Comparison of ENCODE assay signal across 15 cellular contexts in the genomic region with DNA sequence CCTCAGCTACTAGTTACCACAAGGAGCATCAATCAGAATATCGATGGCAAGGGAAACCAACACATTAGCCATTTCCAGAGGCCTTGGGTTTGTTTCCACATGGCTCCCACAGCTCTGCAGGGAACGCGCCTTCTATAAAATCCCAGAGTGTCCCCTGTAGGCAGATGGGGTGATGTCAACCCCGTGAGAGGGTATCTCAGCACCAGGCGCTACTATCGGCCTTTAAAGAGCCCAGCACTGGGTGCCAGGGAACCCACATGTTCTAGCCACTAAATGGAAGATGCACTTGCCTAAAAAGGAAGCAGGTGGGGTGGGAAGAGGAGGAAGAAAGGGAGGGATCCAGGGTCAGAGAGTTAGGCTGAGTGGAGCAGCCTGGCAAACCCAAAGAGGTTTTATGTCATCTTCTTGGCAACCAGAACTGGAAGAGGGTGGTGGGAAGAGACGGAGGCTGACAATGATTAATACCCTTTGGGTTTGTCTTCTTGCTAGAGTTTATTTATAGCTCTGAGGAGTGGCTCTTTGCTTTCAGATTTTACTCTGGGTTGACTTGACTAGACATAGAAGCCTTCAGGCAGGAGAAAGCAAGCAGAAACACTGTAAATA. TPM values are rescaled to one million over a fixed set of nuclear protein-coding genes. Genes with fewer than 3 reads are reported as not detected.
A peak's percentile ranks its signal among the peaks of the same experiment; 100 is the strongest.
DNase-seq lines count a peak whose midpoint lies in the region; ATAC-seq, FAIRE-seq and TF ChIP-seq lines count a peak whose summit lies in the region.
"Had no signal": no experiment of that assay in that cellular context is flagged by ENCODE, and none has a peak within 500 bp of the region (broad histone marks: within the 10 kb centered on the region; RNA-seq: fewer than 3 reads in every experiment).

No MANE protein-coding gene starts in this region.

- ATAC-seq in SK-N-SH treated with all-trans-retinoic acid at 6 μM for 48 hours (peak; percentile 62), body of pancreas (no peak)
- ATAC-seq: effector memory CD8-positive, alpha-beta T cell; naive thymus-derived CD8-positive, alpha-beta T cell had no signal

- CTCF ChIA-PET in activated CD4-positive, alpha-beta memory T cell treated with anti-CD3 and anti-CD28 coated beads, Interleukin-2, amount 10 ng/mL, durations not matched to agents 7 days and 5 days (lab: Charles Lee) = interaction anchor here (1.6 kb wide), 1 partner anchor 78 kb away, joined by 3 read pairs; no protein-coding TSS in a partner anchor

- H3K27ac ChIP-seq in body of pancreas (no peak overlapping the region), stomach (no peak overlapping the region)

- peak; percentile 48 for FAIRE-seq in GM19239 (lab: Jason Lieb, UNC)

- no peak overlapping the region for H3K4me3 ChIP-seq in fibroblast of mammary gland (ENCODE audit: control insufficient read depth, low read depth, low read length)
- H3K4me3 ChIP-seq in body of pancreas = no peak overlapping the region
- H3K4me3 ChIP-seq in stomach = no peak overlapping the region

- H3K9me3 ChIP-seq in body of pancreas (no peaks in the 10 kb centered on the region), stomach (no peaks in the 10 kb centered on the region)

- H3K4me1 Mint-ChIP-seq in activated CD4-positive, alpha-beta memory T cell treated with anti-CD3 and anti-CD28 coated beads, Interleukin-2, amount 10 ng/mL, durations not matched to agents 7 days and 5 days = peaks cover 55% of the 10 kb centered on the region

- H3K4me1 ChIP-seq in body of pancreas (no peaks in the 10 kb centered on the region), stomach (peaks cover 19 to 65% (median 44%) of the 10 kb centered on the region in 4 donors)

- intact Hi-C loops in body of pancreas (cut with DNase I) (no loop called here), stomach (cut with DNase I; ENCODE audit: low total_unique reads) (no loop called here)

- TF ChIP-seq POLR2A in body of pancreas (IDR thresholded peaks at IDR 0.05) (no peak), stomach (IDR thresholded peaks at IDR 0.05) (no peak)

- no peak overlapping the region for H3K4me3 Mint-ChIP-seq in activated CD4-positive, alpha-beta memory T cell treated with anti-CD3 and anti-CD28 coated beads, Interleukin-2, amount 10 ng/mL, durations not matched to agents 7 days and 5 days
- H3K4me3 Mint-ChIP-seq: activated naive CD8-positive, alpha-beta T cell; effector memory CD8-positive, alpha-beta T cell had no signal

- no peaks in the 10 kb centered on the region for H3K27me3 ChIP-seq in body of pancreas
- no peaks in the 10 kb centered on the region for H3K27me3 ChIP-seq in stomach

- no peaks in the 10 kb centered on the region for H3K9me3 Mint-ChIP-seq in activated CD4-positive, alpha-beta memory T cell treated with anti-CD3 and anti-CD28 coated beads, Interleukin-2, amount 10 ng/mL, durations not matched to agents 7 days and 5 days
- H3K9me3 Mint-ChIP-seq: effector memory CD8-positive, alpha-beta T cell; naive thymus-derived CD8-positive, alpha-beta T cell had no signal

- no peak overlapping the region for H3K27ac Mint-ChIP-seq in activated CD4-positive, alpha-beta memory T cell treated with anti-CD3 and anti-CD28 coated beads, Interleukin-2, amount 10 ng/mL, durations not matched to agents 7 days and 5 days
- H3K27ac Mint-ChIP-seq: activated naive CD8-positive, alpha-beta T cell; effector memory CD8-positive, alpha-beta T cell had no signal

- H3K36me3 Mint-ChIP-seq in activated CD4-positive, alpha-beta memory T cell treated with anti-CD3 and anti-CD28 coated beads, Interleukin-2, amount 10 ng/mL, durations not matched to agents 7 days and 5 days (ENCODE audit: low read depth) = peaks cover 83% of the 10 kb centered on the region

- DNase-seq in GM19239 (ENCODE audit: insufficient read length, low spot score) (no peak), fibroblast of mammary gland (ENCODE audit: low read depth) (peak; percentile 73), renal cortical epithelial cell (ENCODE audit: low read depth) (peak; percentile 38), body of pancreas (no peak), stomach (no peak)
- no peak for DNase-seq in central memory CD4-positive, alpha-beta T cell
- DNase-seq in activated CD4-positive, alpha-beta memory T cell treated with anti-CD3 and anti-CD28 coated beads, Interleukin-2, amount 10 ng/mL, durations not matched to agents 7 days and 5 days = no peak
- DNase-seq: activated CD4-positive, alpha-beta T cell treated with anti-CD3 and anti-CD28 coated beads for 48 hours; effector memory CD8-positive, alpha-beta T cell; naive thymus-derived CD8-positive, alpha-beta T cell; NCI-H1048; NCI-H524; stimulated activated CD4-positive, alpha-beta T cell treated with anti-CD3 and anti-CD28 coated beads, Interleukin-15, amount 100 ng/mL, for 24 hours had no signal

- H3K27me3 Mint-ChIP-seq in activated CD4-positive, alpha-beta memory T cell treated with anti-CD3 and anti-CD28 coated beads, Interleukin-2, amount 10 ng/mL, durations not matched to agents 7 days and 5 days = no peaks in the 10 kb centered on the region
- H3K27me3 Mint-ChIP-seq: activated naive CD8-positive, alpha-beta T cell; effector memory CD8-positive, alpha-beta T cell; naive thymus-derived CD8-positive, alpha-beta T cell had no signal

- WGBS in body of pancreas, 2 donors = 81 to 84% methylated on average over 7 of the region's 7 CpGs
- 70 to 87% (median 80%) methylated on average over 7 of the region's 7 CpGs for WGBS in stomach, 5 donors

- TF ChIP-seq CTCF in fibroblast of mammary gland (conservative IDR thresholded peaks at IDR 0.05; ENCODE audit: control insufficient read depth, insufficient read depth, low read depth, low read length) (no peak), body of pancreas (IDR thresholded peaks at IDR 0.05) (no peak), stomach (IDR thresholded peaks at IDR 0.05) (no peak)

- H3K36me3 ChIP-seq in body of pancreas (replicated peaks in 1 of 2; ENCODE audit: insufficient read depth in 1 of 2, low read depth in 2 of 2) (peaks cover 0 to 3% of the 10 kb centered on the region in 2 donors), stomach (peaks cover 27 to 96% (median 86%) of the 10 kb centered on the region in 4 donors)

- POLR2A ChIA-PET in activated CD4-positive, alpha-beta memory T cell treated with anti-CD3 and anti-CD28 coated beads, Interleukin-2, amount 10 ng/mL, durations not matched to agents 7 days and 5 days (lab: Charles Lee) = no interaction called here

- no peak for TF ChIP-seq EP300 in stomach (IDR thresholded peaks at IDR 0.05)

TF ChIP-seq in SK-N-SH treated with all-trans-retinoic acid at 6 μM for 48 hours, 23 proteins besides CTCF, POLR2A, EP300 and RAD21 (continues in another document):
- no peak for TF ChIP-seq ZNF565 (CRISPR knock-in tag; conservative IDR thresholded peaks at IDR 0.05; ENCODE audit: low read depth)
- no peak for TF ChIP-seq CSRNP3 (CRISPR knock-in tag; IDR thresholded peaks at IDR 0.05)
- TF ChIP-seq, protein P1, sequence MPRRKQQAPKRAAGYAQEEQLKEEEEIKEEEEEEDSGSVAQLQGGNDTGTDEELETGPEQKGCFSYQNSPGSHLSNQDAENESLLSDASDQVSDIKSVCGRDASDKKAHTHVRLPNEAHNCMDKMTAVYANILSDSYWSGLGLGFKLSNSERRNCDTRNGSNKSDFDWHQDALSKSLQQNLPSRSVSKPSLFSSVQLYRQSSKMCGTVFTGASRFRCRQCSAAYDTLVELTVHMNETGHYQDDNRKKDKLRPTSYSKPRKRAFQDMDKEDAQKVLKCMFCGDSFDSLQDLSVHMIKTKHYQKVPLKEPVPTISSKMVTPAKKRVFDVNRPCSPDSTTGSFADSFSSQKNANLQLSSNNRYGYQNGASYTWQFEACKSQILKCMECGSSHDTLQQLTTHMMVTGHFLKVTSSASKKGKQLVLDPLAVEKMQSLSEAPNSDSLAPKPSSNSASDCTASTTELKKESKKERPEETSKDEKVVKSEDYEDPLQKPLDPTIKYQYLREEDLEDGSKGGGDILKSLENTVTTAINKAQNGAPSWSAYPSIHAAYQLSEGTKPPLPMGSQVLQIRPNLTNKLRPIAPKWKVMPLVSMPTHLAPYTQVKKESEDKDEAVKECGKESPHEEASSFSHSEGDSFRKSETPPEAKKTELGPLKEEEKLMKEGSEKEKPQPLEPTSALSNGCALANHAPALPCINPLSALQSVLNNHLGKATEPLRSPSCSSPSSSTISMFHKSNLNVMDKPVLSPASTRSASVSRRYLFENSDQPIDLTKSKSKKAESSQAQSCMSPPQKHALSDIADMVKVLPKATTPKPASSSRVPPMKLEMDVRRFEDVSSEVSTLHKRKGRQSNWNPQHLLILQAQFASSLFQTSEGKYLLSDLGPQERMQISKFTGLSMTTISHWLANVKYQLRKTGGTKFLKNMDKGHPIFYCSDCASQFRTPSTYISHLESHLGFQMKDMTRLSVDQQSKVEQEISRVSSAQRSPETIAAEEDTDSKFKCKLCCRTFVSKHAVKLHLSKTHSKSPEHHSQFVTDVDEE (CRISPR knock-in tag; IDR thresholded peaks at IDR 0.05) = no peak
- TF ChIP-seq ESRRG (CRISPR knock-in tag; IDR thresholded peaks at IDR 0.05) = no peak
- no peak for TF ChIP-seq PPARA (CRISPR knock-in tag; IDR thresholded peaks at IDR 0.05; ENCODE audit: borderline replicate concordance)
- TF ChIP-seq OSR1 (CRISPR knock-in tag; IDR thresholded peaks at IDR 0.05) = no peak
- no peak for TF ChIP-seq ZNF8 (CRISPR knock-in tag; IDR thresholded peaks at IDR 0.05)
- no peak for TF ChIP-seq CSDC2 (CRISPR knock-in tag; IDR thresholded peaks at IDR 0.05)
- no peak for TF ChIP-seq TCF4 (CRISPR knock-in tag; IDR thresholded peaks at IDR 0.05; ENCODE audit: borderline replicate concordance)

RNA-seq across cellular contexts. Expression of gene MACROH2A1, which starts 19.9 kb away (rescaled TPM):
- total RNA-seq in renal cortical epithelial cell = 282 and 337 TPM in 2 replicates
- total RNA-seq in body of pancreas = 100 to 1,000 TPM in 1 of 2 donors, 10 to 100 TPM in 1; 78.9 to 142 TPM
- 100 to 1,000 TPM; 248 to 263 TPM for total RNA-seq in activated CD4-positive, alpha-beta memory T cell treated with anti-CD3 and anti-CD28 coated beads, Interleukin-2, amount 10 ng/mL, durations not matched to agents 7 days and 5 days
- total RNA-seq in stomach = 100 to 1,000 TPM; 143 to 206 (median 175) TPM
- polyA plus RNA-seq in stomach = 100 to 1,000 TPM in 1 of 3 donors, 10 to 100 TPM in 2; 77.1 to 123 (median 85.8) TPM

Comparison
In these comparisons a context has a peak if more than half of its experiments do, and no peak if none do; other contexts are left out.
1. DNase-seq: peak in fibroblast of mammary gland (single experiment) and renal cortical epithelial cell (single experiment); none in GM19239 (single experiment), body of pancreas (0 of 4), central memory CD4-positive, alpha-beta T cell (single experiment), activated CD4-positive, alpha-beta memory T cell treated with anti-CD3 and anti-CD28 coated beads, Interleukin-2, amount 10 ng/mL, durations not matched to agents 7 days and 5 days (single experiment) and stomach (single experiment).